ENCODE assay signal across 1 cellular context in the genomic region with DNA sequence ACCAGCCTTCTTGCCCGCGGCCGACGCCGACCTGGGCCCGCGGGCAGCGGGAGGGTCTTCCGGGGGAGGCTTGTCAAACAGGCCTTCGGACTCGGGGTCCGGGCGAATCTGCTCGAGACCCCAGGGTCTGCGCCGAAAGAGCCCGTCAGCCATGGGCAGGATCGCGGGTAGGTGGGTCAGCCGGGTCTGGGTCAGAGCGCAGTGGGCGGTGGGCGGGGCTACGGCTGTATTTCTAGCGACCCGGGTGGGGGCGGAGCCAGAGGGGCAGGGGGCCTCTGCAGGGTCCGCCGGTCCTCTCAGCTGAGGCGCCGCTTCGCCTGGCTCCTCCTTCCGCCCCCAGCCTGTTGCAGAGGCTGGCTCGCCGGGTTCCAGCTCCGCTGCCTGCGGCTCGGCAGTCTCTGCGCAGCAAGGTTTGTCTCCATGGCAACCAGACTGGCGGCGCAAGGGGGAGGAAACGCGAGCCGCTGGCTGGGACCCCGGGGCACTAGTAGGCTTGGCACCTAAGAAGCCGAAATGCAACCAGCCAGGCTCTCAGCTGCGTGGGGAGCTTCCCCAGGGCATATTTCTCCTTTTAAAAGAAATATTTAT.
TF ChIP-seq lines count a peak whose summit lies in the region.

No MANE protein-coding gene starts in this region.

TF ChIP-seq in HepG2, 621 proteins besides CTCF, POLR2A, EP300 and RAD21 (continued from another document and continues in another):
- TF ChIP-seq ZNF597 (CRISPR knock-in tag; IDR thresholded peaks at IDR 0.05), result no peak
- TF ChIP-seq ELF1 (CRISPR knock-in tag; IDR thresholded peaks at IDR 0.05), result peak; percentile 63; the same call in 1 of the 2 replicates
- no peak for TF ChIP-seq RNF219 (CRISPR knock-in tag; IDR thresholded peaks at IDR 0.05)
- TF ChIP-seq HNF4G (IDR thresholded peaks at IDR 0.05; ENCODE audit: borderline replicate concordance, low read depth, low read length), result no peak; the same call in 1 of the 2 replicates
- TF ChIP-seq HNF4G (CRISPR knock-in tag; IDR thresholded peaks at IDR 0.05; ENCODE audit: borderline replicate concordance, low read depth), result no peak
- no peak for TF ChIP-seq PAWR (CRISPR knock-in tag; IDR thresholded peaks at IDR 0.05; ENCODE audit: borderline replicate concordance)
- no peak for TF ChIP-seq PHF5A (CRISPR knock-in tag; IDR thresholded peaks at IDR 0.05; ENCODE audit: low read depth, unreplicated experiment)
- no peak for TF ChIP-seq PRMT3 (CRISPR knock-in tag; IDR thresholded peaks at IDR 0.05; ENCODE audit: borderline replicate concordance, low read depth)
- TF ChIP-seq MAZ (IDR thresholded peaks at IDR 0.05; ENCODE audit: borderline replicate concordance, low read depth, low read length), result peak; percentile 74; the same call in 1 of the 2 replicates
- peak; percentile 56; the same call in 1 of the 2 replicates for TF ChIP-seq MAZ (CRISPR knock-in tag; IDR thresholded peaks at IDR 0.05; ENCODE audit: low read depth)
- peak; percentile 32; the same call in 1 of the 2 replicates for TF ChIP-seq ZFY (CRISPR knock-in tag; IDR thresholded peaks at IDR 0.05)
- no peak for TF ChIP-seq HOXD1 (CRISPR knock-in tag; IDR thresholded peaks at IDR 0.05)
- 0 out of 2 replicates have a peak, but pooled peaks have one; percentile 55 for TF ChIP-seq ZNF343 (CRISPR knock-in tag; IDR thresholded peaks at IDR 0.05)
- TF ChIP-seq, protein P1, sequence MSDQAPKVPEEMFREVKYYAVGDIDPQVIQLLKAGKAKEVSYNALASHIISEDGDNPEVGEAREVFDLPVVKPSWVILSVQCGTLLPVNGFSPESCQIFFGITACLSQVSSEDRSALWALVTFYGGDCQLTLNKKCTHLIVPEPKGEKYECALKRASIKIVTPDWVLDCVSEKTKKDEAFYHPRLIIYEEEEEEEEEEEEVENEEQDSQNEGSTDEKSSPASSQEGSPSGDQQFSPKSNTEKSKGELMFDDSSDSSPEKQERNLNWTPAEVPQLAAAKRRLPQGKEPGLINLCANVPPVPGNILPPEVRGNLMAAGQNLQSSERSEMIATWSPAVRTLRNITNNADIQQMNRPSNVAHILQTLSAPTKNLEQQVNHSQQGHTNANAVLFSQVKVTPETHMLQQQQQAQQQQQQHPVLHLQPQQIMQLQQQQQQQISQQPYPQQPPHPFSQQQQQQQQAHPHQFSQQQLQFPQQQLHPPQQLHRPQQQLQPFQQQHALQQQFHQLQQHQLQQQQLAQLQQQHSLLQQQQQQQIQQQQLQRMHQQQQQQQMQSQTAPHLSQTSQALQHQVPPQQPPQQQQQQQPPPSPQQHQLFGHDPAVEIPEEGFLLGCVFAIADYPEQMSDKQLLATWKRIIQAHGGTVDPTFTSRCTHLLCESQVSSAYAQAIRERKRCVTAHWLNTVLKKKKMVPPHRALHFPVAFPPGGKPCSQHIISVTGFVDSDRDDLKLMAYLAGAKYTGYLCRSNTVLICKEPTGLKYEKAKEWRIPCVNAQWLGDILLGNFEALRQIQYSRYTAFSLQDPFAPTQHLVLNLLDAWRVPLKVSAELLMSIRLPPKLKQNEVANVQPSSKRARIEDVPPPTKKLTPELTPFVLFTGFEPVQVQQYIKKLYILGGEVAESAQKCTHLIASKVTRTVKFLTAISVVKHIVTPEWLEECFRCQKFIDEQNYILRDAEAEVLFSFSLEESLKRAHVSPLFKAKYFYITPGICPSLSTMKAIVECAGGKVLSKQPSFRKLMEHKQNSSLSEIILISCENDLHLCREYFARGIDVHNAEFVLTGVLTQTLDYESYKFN (CRISPR knock-in tag; conservative IDR thresholded peaks at IDR 0.05), result peak; percentile 76
- no peak; the same call in 1 of the 2 replicates for TF ChIP-seq ZBTB7A (CRISPR knock-in tag; IDR thresholded peaks at IDR 0.05)
- TF ChIP-seq ZNF350 (CRISPR knock-in tag; IDR thresholded peaks at IDR 0.05; ENCODE audit: borderline replicate concordance, low read depth), result no peak
- 0 out of 2 replicates have a peak, but pooled peaks have one; percentile 46 for TF ChIP-seq ZBTB7B (CRISPR knock-in tag; IDR thresholded peaks at IDR 0.05)
- peak; percentile 99 for TF ChIP-seq HINFP (CRISPR knock-in tag; IDR thresholded peaks at IDR 0.05; ENCODE audit: low read depth)
- peak; percentile 75 for TF ChIP-seq PATZ1 (CRISPR knock-in tag; IDR thresholded peaks at IDR 0.05)
- peak; percentile 80 for TF ChIP-seq GABPB1 (CRISPR knock-in tag; IDR thresholded peaks at IDR 0.05)
- 0 out of 2 replicates have a peak, but pooled peaks have one; percentile 43 for TF ChIP-seq TAF1 (CRISPR knock-in tag; IDR thresholded peaks at IDR 0.05)
- TF ChIP-seq, protein P2, sequence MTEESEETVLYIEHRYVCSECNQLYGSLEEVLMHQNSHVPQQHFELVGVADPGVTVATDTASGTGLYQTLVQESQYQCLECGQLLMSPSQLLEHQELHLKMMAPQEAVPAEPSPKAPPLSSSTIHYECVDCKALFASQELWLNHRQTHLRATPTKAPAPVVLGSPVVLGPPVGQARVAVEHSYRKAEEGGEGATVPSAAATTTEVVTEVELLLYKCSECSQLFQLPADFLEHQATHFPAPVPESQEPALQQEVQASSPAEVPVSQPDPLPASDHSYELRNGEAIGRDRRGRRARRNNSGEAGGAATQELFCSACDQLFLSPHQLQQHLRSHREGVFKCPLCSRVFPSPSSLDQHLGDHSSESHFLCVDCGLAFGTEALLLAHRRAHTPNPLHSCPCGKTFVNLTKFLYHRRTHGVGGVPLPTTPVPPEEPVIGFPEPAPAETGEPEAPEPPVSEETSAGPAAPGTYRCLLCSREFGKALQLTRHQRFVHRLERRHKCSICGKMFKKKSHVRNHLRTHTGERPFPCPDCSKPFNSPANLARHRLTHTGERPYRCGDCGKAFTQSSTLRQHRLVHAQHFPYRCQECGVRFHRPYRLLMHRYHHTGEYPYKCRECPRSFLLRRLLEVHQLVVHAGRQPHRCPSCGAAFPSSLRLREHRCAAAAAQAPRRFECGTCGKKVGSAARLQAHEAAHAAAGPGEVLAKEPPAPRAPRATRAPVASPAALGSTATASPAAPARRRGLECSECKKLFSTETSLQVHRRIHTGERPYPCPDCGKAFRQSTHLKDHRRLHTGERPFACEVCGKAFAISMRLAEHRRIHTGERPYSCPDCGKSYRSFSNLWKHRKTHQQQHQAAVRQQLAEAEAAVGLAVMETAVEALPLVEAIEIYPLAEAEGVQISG (CRISPR knock-in tag; IDR thresholded peaks at IDR 0.05), result 0 out of 2 replicates have a peak, but pooled peaks have one; percentile 32
- TF ChIP-seq AGO1 (IDR thresholded peaks at IDR 0.05; ENCODE audit: low read depth, low read length, poor library complexity, severe bottlenecking), result peak; percentile 31
- no peak for TF ChIP-seq RBM22 (optimal IDR thresholded peaks at IDR 0.05; ENCODE audit: low read length)
- TF ChIP-seq HES4 (CRISPR knock-in tag; IDR thresholded peaks at IDR 0.05; ENCODE audit: borderline replicate concordance), result peak; percentile 40; the same call in 1 of the 2 replicates
- TF ChIP-seq, protein P3, sequence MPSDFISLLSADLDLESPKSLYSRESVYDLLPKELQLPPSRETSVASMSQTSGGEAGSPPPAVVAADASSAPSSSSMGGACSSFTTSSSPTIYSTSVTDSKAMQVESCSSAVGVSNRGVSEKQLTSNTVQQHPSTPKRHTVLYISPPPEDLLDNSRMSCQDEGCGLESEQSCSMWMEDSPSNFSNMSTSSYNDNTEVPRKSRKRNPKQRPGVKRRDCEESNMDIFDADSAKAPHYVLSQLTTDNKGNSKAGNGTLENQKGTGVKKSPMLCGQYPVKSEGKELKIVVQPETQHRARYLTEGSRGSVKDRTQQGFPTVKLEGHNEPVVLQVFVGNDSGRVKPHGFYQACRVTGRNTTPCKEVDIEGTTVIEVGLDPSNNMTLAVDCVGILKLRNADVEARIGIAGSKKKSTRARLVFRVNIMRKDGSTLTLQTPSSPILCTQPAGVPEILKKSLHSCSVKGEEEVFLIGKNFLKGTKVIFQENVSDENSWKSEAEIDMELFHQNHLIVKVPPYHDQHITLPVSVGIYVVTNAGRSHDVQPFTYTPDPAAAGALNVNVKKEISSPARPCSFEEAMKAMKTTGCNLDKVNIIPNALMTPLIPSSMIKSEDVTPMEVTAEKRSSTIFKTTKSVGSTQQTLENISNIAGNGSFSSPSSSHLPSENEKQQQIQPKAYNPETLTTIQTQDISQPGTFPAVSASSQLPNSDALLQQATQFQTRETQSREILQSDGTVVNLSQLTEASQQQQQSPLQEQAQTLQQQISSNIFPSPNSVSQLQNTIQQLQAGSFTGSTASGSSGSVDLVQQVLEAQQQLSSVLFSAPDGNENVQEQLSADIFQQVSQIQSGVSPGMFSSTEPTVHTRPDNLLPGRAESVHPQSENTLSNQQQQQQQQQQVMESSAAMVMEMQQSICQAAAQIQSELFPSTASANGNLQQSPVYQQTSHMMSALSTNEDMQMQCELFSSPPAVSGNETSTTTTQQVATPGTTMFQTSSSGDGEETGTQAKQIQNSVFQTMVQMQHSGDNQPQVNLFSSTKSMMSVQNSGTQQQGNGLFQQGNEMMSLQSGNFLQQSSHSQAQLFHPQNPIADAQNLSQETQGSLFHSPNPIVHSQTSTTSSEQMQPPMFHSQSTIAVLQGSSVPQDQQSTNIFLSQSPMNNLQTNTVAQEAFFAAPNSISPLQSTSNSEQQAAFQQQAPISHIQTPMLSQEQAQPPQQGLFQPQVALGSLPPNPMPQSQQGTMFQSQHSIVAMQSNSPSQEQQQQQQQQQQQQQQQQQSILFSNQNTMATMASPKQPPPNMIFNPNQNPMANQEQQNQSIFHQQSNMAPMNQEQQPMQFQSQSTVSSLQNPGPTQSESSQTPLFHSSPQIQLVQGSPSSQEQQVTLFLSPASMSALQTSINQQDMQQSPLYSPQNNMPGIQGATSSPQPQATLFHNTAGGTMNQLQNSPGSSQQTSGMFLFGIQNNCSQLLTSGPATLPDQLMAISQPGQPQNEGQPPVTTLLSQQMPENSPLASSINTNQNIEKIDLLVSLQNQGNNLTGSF (CRISPR knock-in tag; IDR thresholded peaks at IDR 0.05), result no peak
- no peak for TF ChIP-seq ZNF75D (CRISPR knock-in tag; IDR thresholded peaks at IDR 0.05; ENCODE audit: borderline replicate concordance)
- 0 out of 2 replicates have a peak, but pooled peaks have one; percentile 26 for TF ChIP-seq BCL6 (CRISPR knock-in tag; IDR thresholded peaks at IDR 0.05)
- TF ChIP-seq ZFX (CRISPR knock-in tag; IDR thresholded peaks at IDR 0.05; ENCODE audit: low read depth), result peak; percentile 62
- TF ChIP-seq ZSCAN22 (CRISPR knock-in tag; IDR thresholded peaks at IDR 0.05), result no peak
- TF ChIP-seq FOXK1 (CRISPR knock-in tag; IDR thresholded peaks at IDR 0.05; ENCODE audit: borderline replicate concordance, low read depth), result 0 out of 2 replicates have a peak, but pooled peaks have one; percentile 28
- no peak for TF ChIP-seq MIER3 (CRISPR knock-in tag; IDR thresholded peaks at IDR 0.05; ENCODE audit: borderline replicate concordance)
- TF ChIP-seq MBNL3 (CRISPR knock-in tag; conservative IDR thresholded peaks at IDR 0.05), result no peak
- TF ChIP-seq, protein P4, sequence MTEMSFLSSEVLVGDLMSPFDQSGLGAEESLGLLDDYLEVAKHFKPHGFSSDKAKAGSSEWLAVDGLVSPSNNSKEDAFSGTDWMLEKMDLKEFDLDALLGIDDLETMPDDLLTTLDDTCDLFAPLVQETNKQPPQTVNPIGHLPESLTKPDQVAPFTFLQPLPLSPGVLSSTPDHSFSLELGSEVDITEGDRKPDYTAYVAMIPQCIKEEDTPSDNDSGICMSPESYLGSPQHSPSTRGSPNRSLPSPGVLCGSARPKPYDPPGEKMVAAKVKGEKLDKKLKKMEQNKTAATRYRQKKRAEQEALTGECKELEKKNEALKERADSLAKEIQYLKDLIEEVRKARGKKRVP (CRISPR knock-in tag; IDR thresholded peaks at IDR 0.05), result 0 out of 4 replicates have a peak, but pooled peaks of 1 of the 2 experiments have one; percentile 9
- TF ChIP-seq HDAC1 (CRISPR knock-in tag; IDR thresholded peaks at IDR 0.05), result peak; percentile 66
